In genomic region chr10:6200588-6201510, GRCh38 we compare ENCODE assay signal across 8 cellular contexts. TPM values are rescaled to one million over a fixed set of nuclear protein-coding genes. Genes with fewer than 3 reads are reported as not detected.
A peak's percentile ranks its signal among the peaks of the same experiment; 100 is the strongest.
DNase-seq lines count a peak whose midpoint lies in the region; ATAC-seq and TF ChIP-seq lines count a peak whose summit lies in the region.

No MANE protein-coding gene starts in this region.

- TF ChIP-seq EP300 in stomach (IDR thresholded peaks at IDR 0.05): no peak

- H3K36me3 Mint-ChIP-seq in T-helper 17 cell (ENCODE audit: low read depth) (peaks cover 5% of the 10 kb centered on the region), chondrocyte (ENCODE audit: low read depth) (no peaks in the 10 kb centered on the region)

- H3K4me3 ChIP-seq in lower lobe of right lung (peak overlapping the region; percentile 88), stomach (peak overlapping the region; percentile 77 to 88 (median 81))

- ATAC-seq in T-helper 17 cell: peak; percentile 5
- ATAC-seq in lower lobe of right lung: no peak

- DNase-seq in stimulated activated CD4-positive, alpha-beta T cell treated with anti-CD3 and anti-CD28 coated beads, Interleukin-12 subunit alpha, Interleukin-12 subunit beta, amount 100 ng/mL, for 4 hours: peak; percentile 18
- no peak for DNase-seq in stimulated activated CD4-positive, alpha-beta T cell treated with anti-CD3 and anti-CD28 coated beads, Interleukin-15, amount 100 ng/mL, for 24 hours
- peak in 2 of 3 donors; percentile 20 to 23 for DNase-seq in T-helper 17 cell
- no peak for DNase-seq in chondrocyte (ENCODE audit: low spot score)
- DNase-seq in lower lobe of right lung: no peak
- no peak for DNase-seq in stomach
- DNase-seq in cerebellar nuclear complex (lab: John Stamatoyannopoulos, UW): no peak
- DNase-seq in NCI-H1694 (lab: John Stamatoyannopoulos, UW): no peak

- TF ChIP-seq CTCF in chondrocyte (IDR thresholded peaks at IDR 0.05): no peak
- TF ChIP-seq CTCF in lower lobe of right lung (IDR thresholded peaks at IDR 0.05): no peak
- TF ChIP-seq CTCF in stomach (IDR thresholded peaks at IDR 0.05): no peak

- H3K27me3 Mint-ChIP-seq in T-helper 17 cell: no peaks in the 10 kb centered on the region
- no peaks in the 10 kb centered on the region for H3K27me3 Mint-ChIP-seq in chondrocyte (ENCODE audit: low read depth)

- TF ChIP-seq POLR2A in stomach (IDR thresholded peaks at IDR 0.05): no peak

- H3K27me3 ChIP-seq in lower lobe of right lung (ENCODE audit: low read depth): no peaks in the 10 kb centered on the region
- no peaks in the 10 kb centered on the region for H3K27me3 ChIP-seq in stomach

- H3K9me3 ChIP-seq in T-helper 17 cell (ENCODE audit: control insufficient read depth, low read length, poor library complexity, severe bottlenecking) (no peaks in the 10 kb centered on the region), lower lobe of right lung (no peaks in the 10 kb centered on the region), stomach (no peaks in the 10 kb centered on the region)

- WGBS in stomach, 5 donors: 0 to 1% (median 0%) methylated on average over 36 to 64 of the region's 64 CpGs

- peaks cover 61% of the 10 kb centered on the region for H3K4me1 ChIP-seq in lower lobe of right lung
- H3K4me1 ChIP-seq in stomach: peaks cover 17 to 82% (median 69%) of the 10 kb centered on the region in 4 donors

- intact Hi-C loops in lower lobe of right lung (cut with DNase I) (no loop called here), stomach (cut with DNase I; ENCODE audit: low total_unique reads) (loop anchor here (10.0 kb wide), 1 partner anchor 194 kb away; no protein-coding TSS in a partner anchor)

- H3K9me3 Mint-ChIP-seq in chondrocyte (ENCODE audit: low read depth): no peaks in the 10 kb centered on the region

- H3K4me3 Mint-ChIP-seq in T-helper 17 cell (peak overlapping the region; percentile 93), chondrocyte (ENCODE audit: unreplicated experiment) (peak overlapping the region; percentile 67)

- H3K27ac Mint-ChIP-seq in T-helper 17 cell (peak overlapping the region; percentile 14), chondrocyte (ENCODE audit: unreplicated experiment) (peak overlapping the region; percentile 41)

- peaks cover 27% of the 10 kb centered on the region for H3K4me1 Mint-ChIP-seq in T-helper 17 cell
- peaks cover 36% of the 10 kb centered on the region for H3K4me1 Mint-ChIP-seq in chondrocyte (ENCODE audit: low read depth)

- H3K36me3 ChIP-seq in lower lobe of right lung (no peaks in the 10 kb centered on the region), stomach (no peaks in the 10 kb centered on the region)

- H3K27ac ChIP-seq in lower lobe of right lung: peak overlapping the region; percentile 94
- peak overlapping the region; percentile 80 to 99 (median 97) for H3K27ac ChIP-seq in stomach

RNA-seq across cellular contexts. Expression of gene PFKFB3, which starts 1.9 kb away (rescaled TPM):
- total RNA-seq in T-helper 17 cell: 100 to 1,000 TPM in 1 of 2 donors, 10 to 100 TPM in 1; 93.3 to 146 TPM
- 40.3 to 46.5 TPM (median 41.6 TPM) in 3 replicates for total RNA-seq in chondrocyte
- 78.5 TPM for total RNA-seq in lower lobe of right lung
- 100 to 1,000 TPM in 1 of 5 donors, 10 to 100 TPM in 4; 18.0 to 199 (median 41.5) TPM for total RNA-seq in stomach
- 10 to 100 TPM; 17.7 to 48.3 (median 26.6) TPM for polyA plus RNA-seq in stomach

Comparison
In these comparisons a context has a peak if more than half of its experiments do, and no peak if none do; other contexts are left out.
1. DNase-seq: peak in stimulated activated CD4-positive, alpha-beta T cell treated with anti-CD3 and anti-CD28 coated beads, Interleukin-12 subunit alpha, Interleukin-12 subunit beta, amount 100 ng/mL, for 4 hours (single experiment) and T-helper 17 cell (2 of 3); none in stimulated activated CD4-positive, alpha-beta T cell treated with anti-CD3 and anti-CD28 coated beads, Interleukin-15, amount 100 ng/mL, for 24 hours (single experiment), chondrocyte (single experiment), lower lobe of right lung (single experiment), stomach (single experiment), cerebellar nuclear complex (0 of 2) and NCI-H1694 (single experiment).